In genomic region chr7:151459726-151460473, GRCh38 we compare ENCODE assay signal across 8 cellular contexts. TPM values are rescaled to one million over a fixed set of nuclear protein-coding genes. Genes with fewer than 3 reads are reported as not detected.
DNase-seq lines count a peak whose midpoint lies in the region; ATAC-seq and TF ChIP-seq lines count a peak whose summit lies in the region.

No MANE protein-coding gene starts in this region.

- TF ChIP-seq POLR2A in gastroesophageal sphincter (IDR thresholded peaks at IDR 0.05): no peak

- H3K9me3 ChIP-seq in gastroesophageal sphincter: peaks cover 0 to 8% (median 0%) of the 10 kb centered on the region in 3 donors

- peak; percentile 57 for TF ChIP-seq EP300 in gastroesophageal sphincter (IDR thresholded peaks at IDR 0.05)

- 0% methylated on average over 3 of the region's 25 CpGs; no CpG with 5 or more reads in 1 of the 2 donors for WGBS in gastroesophageal sphincter (ENCODE audit: low coverage in 1 of 2), 2 donors

- DNase-seq in HCEC 1CT (peak; percentile 94), SW480 (ENCODE audit: low spot score) (peak; percentile 95), nucleus accumbens (lab: John Stamatoyannopoulos, UW) (peak in 49 of 56 donors; percentile 16 to 85 (median 53)), NCI-H1092 treated with DMSO at 0.1 percent for 48 hours (lab: John Stamatoyannopoulos, UW) (no peak), DMS153 treated with DMSO at 0.1 percent for 48 hours (lab: John Stamatoyannopoulos, UW; ENCODE audit: unreplicated experiment) (no peak), NCI-H2029 (lab: John Stamatoyannopoulos, UW) (no peak)

- H3K4me3 ChIP-seq in gastroesophageal sphincter: peak overlapping the region in 1 of 2 donors; percentile 32

- peaks cover 0 to 10% of the 10 kb centered on the region in 2 donors for H3K36me3 ChIP-seq in gastroesophageal sphincter

- H3K4me1 ChIP-seq in gastroesophageal sphincter: peaks cover 0 to 34% (median 22%) of the 10 kb centered on the region in 3 donors

- H3K27me3 ChIP-seq in gastroesophageal sphincter: no peaks in the 10 kb centered on the region

- ATAC-seq in gastroesophageal sphincter: peak; percentile 93
- ATAC-seq in GM21360 (IDR thresholded peaks at IDR 0.05; ENCODE audit: unreplicated experiment): no peak

- H3K27ac ChIP-seq in gastroesophageal sphincter: peak overlapping the region; percentile 92 to 97 (median 95)

- TF ChIP-seq CTCF in gastroesophageal sphincter (IDR thresholded peaks at IDR 0.05): peak in 3 of 4 experiments; percentile 50 to 58 (median 57)

RNA-seq across cellular contexts. Expression of gene CRYGN, which starts 20.0 kb away (rescaled TPM):
- total RNA-seq in gastroesophageal sphincter: 1 to 10 TPM in 1 of 4 donors, under 1 TPM in 1, not detected in 2; 0.27 to 4.4 TPM

RNA-seq across cellular contexts. Expression of gene WDR86, which starts 50.1 kb away (rescaled TPM):
- 1 to 10 TPM; 2.6 to 8.2 (median 5.9) TPM for total RNA-seq in gastroesophageal sphincter

RNA-seq across cellular contexts. Expression of gene RHEB, which starts 59.8 kb away (rescaled TPM):
- 100 to 1,000 TPM; 107 to 229 (median 155) TPM for total RNA-seq in gastroesophageal sphincter

Comparison
In these comparisons a context has a peak if more than half of its experiments do, and no peak if none do; other contexts are left out.
1. DNase-seq: peak in HCEC 1CT (single experiment), SW480 (single experiment) and nucleus accumbens (49 of 56); none in NCI-H1092 treated with DMSO at 0.1 percent for 48 hours (single experiment), DMS153 treated with DMSO at 0.1 percent for 48 hours (single experiment) and NCI-H2029 (single experiment).